11 cellular contexts compared by ENCODE assay signal in the genomic region with DNA sequence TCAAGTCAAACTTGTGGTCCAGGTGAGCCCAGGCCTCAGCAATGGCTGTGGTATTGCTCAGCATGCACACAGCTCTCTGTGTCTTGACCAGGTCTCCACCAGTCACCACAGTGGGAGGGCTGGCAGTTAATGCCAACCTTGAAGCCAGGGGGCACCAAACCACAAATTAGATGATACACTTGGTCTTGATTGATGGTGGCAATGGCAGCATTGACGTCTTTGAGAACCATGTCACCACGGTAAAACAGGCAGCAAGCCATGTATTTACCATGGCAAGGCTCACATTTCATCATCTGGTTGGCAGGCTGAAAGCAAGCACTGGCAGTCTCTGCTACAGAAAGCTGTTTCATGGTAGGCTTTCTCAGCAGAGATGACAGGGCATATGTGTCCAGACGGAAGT. TPM values are rescaled to one million over a fixed set of nuclear protein-coding genes. Genes with fewer than 3 reads are reported as not detected.
DNase-seq lines count a peak whose midpoint lies in the region; ATAC-seq, FAIRE-seq and TF ChIP-seq lines count a peak whose summit lies in the region.
"Had no signal": no experiment of that assay in that cellular context is flagged by ENCODE, and none has a peak within 500 bp of the region (broad histone marks: within the 10 kb centered on the region; RNA-seq: fewer than 3 reads in every experiment).

No MANE protein-coding gene starts in this region.

- no peaks in the 10 kb centered on the region for H3K36me3 Mint-ChIP-seq in activated T-cell treated with anti-CD3 and anti-CD28 coated beads, Interleukin-2, amount 50 U/mL, for 72 hours (ENCODE audit: insufficient read depth in 2 of 2)
- no peaks in the 10 kb centered on the region for H3K36me3 Mint-ChIP-seq in activated T-cell treated with anti-CD3 and anti-CD28 coated beads, Interleukin-2, amount 50 U/mL, for 24 hours (ENCODE audit: low read depth)
- H3K36me3 Mint-ChIP-seq: stimulated activated memory B cell treated with anti-CD40 and anti-IgM and Interleukin-4, amounts not matched to agents 10 μg/mL and 1 μg/mL and 100 μg/mL, for 72 hours had no signal

- TF ChIP-seq CTCF in bronchial epithelial cell (IDR thresholded peaks at IDR 0.05; ENCODE audit: insufficient read depth, low read length, severe bottlenecking) = peak; percentile 32

- peak; percentile 24 to 27 for DNase-seq in activated T-cell treated with anti-CD3 and anti-CD28 coated beads, Interleukin-2, amount 50 U/mL, for 72 hours
- DNase-seq in activated T-cell treated with anti-CD3 and anti-CD28 coated beads, Interleukin-2, amount 50 U/mL, for 24 hours = no peak
- DNase-seq in MG63 = peak; percentile 2
- peak; percentile 15 for DNase-seq in bronchial epithelial cell (ENCODE audit: low read depth)
- peak; percentile 34 for DNase-seq in stimulated activated CD8-positive, alpha-beta memory T cell treated with anti-CD3 and anti-CD28 coated beads, Interleukin-4, amount 100 ng/mL, for 48 hours
- no peak for DNase-seq in NCI-H82 (lab: John Stamatoyannopoulos, UW)

- ATAC-seq in activated T-cell treated with anti-CD3 and anti-CD28 coated beads, Interleukin-2, amount 50 U/mL, for 72 hours (replicated peaks in 1 of 2) = peak; percentile 50 to 64
- ATAC-seq in HG03378 (IDR thresholded peaks at IDR 0.05; ENCODE audit: unreplicated experiment) (no peak), GM19467 (IDR thresholded peaks at IDR 0.05; ENCODE audit: unreplicated experiment) (no peak)
- ATAC-seq: stimulated activated memory B cell treated with anti-CD40 and anti-IgM and Interleukin-4, amounts not matched to agents 10 μg/mL and 1 μg/mL and 100 μg/mL, for 72 hours had no signal

- no peak for FAIRE-seq in bronchial epithelial cell (lab: Jason Lieb, UNC)

- peaks cover 13% of the 10 kb centered on the region for H3K4me1 Mint-ChIP-seq in activated T-cell treated with anti-CD3 and anti-CD28 coated beads, Interleukin-2, amount 50 U/mL, for 72 hours (ENCODE audit: low read depth)
- peaks cover 5% of the 10 kb centered on the region for H3K4me1 Mint-ChIP-seq in activated T-cell treated with anti-CD3 and anti-CD28 coated beads, Interleukin-2, amount 50 U/mL, for 24 hours (ENCODE audit: low read depth)
- H3K4me1 Mint-ChIP-seq: central memory CD8-positive, alpha-beta T cell; nephron; stimulated activated memory B cell treated with anti-CD40 and anti-IgM and Interleukin-4, amounts not matched to agents 10 μg/mL and 1 μg/mL and 100 μg/mL, for 72 hours had no signal

- H3K27ac Mint-ChIP-seq in activated T-cell treated with anti-CD3 and anti-CD28 coated beads, Interleukin-2, amount 50 U/mL, for 72 hours = no peak overlapping the region
- H3K27ac Mint-ChIP-seq in activated T-cell treated with anti-CD3 and anti-CD28 coated beads, Interleukin-2, amount 50 U/mL, for 24 hours = no peak overlapping the region
- H3K27ac Mint-ChIP-seq: nephron; stimulated activated memory B cell treated with anti-CD40 and anti-IgM and Interleukin-4, amounts not matched to agents 10 μg/mL and 1 μg/mL and 100 μg/mL, for 72 hours had no signal

- no peaks in the 10 kb centered on the region for H3K27me3 Mint-ChIP-seq in activated T-cell treated with anti-CD3 and anti-CD28 coated beads, Interleukin-2, amount 50 U/mL, for 72 hours (ENCODE audit: low read depth)
- H3K27me3 Mint-ChIP-seq in activated T-cell treated with anti-CD3 and anti-CD28 coated beads, Interleukin-2, amount 50 U/mL, for 24 hours = no peaks in the 10 kb centered on the region
- H3K27me3 Mint-ChIP-seq: central memory CD8-positive, alpha-beta T cell; stimulated activated memory B cell treated with anti-CD40 and anti-IgM and Interleukin-4, amounts not matched to agents 10 μg/mL and 1 μg/mL and 100 μg/mL, for 72 hours had no signal

- no peak overlapping the region for H3K4me3 Mint-ChIP-seq in activated T-cell treated with anti-CD3 and anti-CD28 coated beads, Interleukin-2, amount 50 U/mL, for 72 hours
- H3K4me3 Mint-ChIP-seq in activated T-cell treated with anti-CD3 and anti-CD28 coated beads, Interleukin-2, amount 50 U/mL, for 24 hours = no peak overlapping the region
- H3K4me3 Mint-ChIP-seq: central memory CD8-positive, alpha-beta T cell; nephron; stimulated activated memory B cell treated with anti-CD40 and anti-IgM and Interleukin-4, amounts not matched to agents 10 μg/mL and 1 μg/mL and 100 μg/mL, for 72 hours had no signal

- no peaks in the 10 kb centered on the region for H3K27me3 ChIP-seq in MG63
- no peaks in the 10 kb centered on the region for H3K27me3 ChIP-seq in bronchial epithelial cell (ENCODE audit: control insufficient read depth, insufficient read depth, low read length)

- H3K9me3 Mint-ChIP-seq in activated T-cell treated with anti-CD3 and anti-CD28 coated beads, Interleukin-2, amount 50 U/mL, for 72 hours = no peaks in the 10 kb centered on the region
- H3K9me3 Mint-ChIP-seq in activated T-cell treated with anti-CD3 and anti-CD28 coated beads, Interleukin-2, amount 50 U/mL, for 24 hours = no peaks in the 10 kb centered on the region
- H3K9me3 Mint-ChIP-seq: central memory CD8-positive, alpha-beta T cell; nephron; stimulated activated memory B cell treated with anti-CD40 and anti-IgM and Interleukin-4, amounts not matched to agents 10 μg/mL and 1 μg/mL and 100 μg/mL, for 72 hours had no signal

- H3K36me3 ChIP-seq in MG63 = no peaks in the 10 kb centered on the region
- H3K36me3 ChIP-seq in bronchial epithelial cell (ENCODE audit: control insufficient read depth, insufficient read depth, low read length) = no peaks in the 10 kb centered on the region

- no peaks in the 10 kb centered on the region for H3K9me3 ChIP-seq in MG63

- no peak overlapping the region for H3K4me3 ChIP-seq in MG63
- no peak overlapping the region for H3K4me3 ChIP-seq in bronchial epithelial cell (ENCODE audit: low read depth, low read length)

RNA-seq across cellular contexts. Expression of a gene that starts 40.0 kb away (rescaled TPM):
- 1 to 10 TPM; 3.4 to 4.3 TPM for total RNA-seq in activated T-cell treated with anti-CD3 and anti-CD28 coated beads, Interleukin-2, amount 50 U/mL, for 72 hours
- not detected in 2 replicates for total RNA-seq in MG63 (2014; rRNA removed; shearing (Covaris generic); ENCODE audit: low replicate concordance)
- total RNA-seq in bronchial epithelial cell = 0.38 TPM in 1 of 2 replicates, not detected in the other

Comparison
In these comparisons a context has a peak if more than half of its experiments do, and no peak if none do; other contexts are left out.
1. DNase-seq: peak in activated T-cell treated with anti-CD3 and anti-CD28 coated beads, Interleukin-2, amount 50 U/mL, for 72 hours (2 of 2), MG63 (single experiment), bronchial epithelial cell (single experiment) and stimulated activated CD8-positive, alpha-beta memory T cell treated with anti-CD3 and anti-CD28 coated beads, Interleukin-4, amount 100 ng/mL, for 48 hours (single experiment); none in activated T-cell treated with anti-CD3 and anti-CD28 coated beads, Interleukin-2, amount 50 U/mL, for 24 hours (single experiment) and NCI-H82 (single experiment).
2. ATAC-seq: peak in activated T-cell treated with anti-CD3 and anti-CD28 coated beads, Interleukin-2, amount 50 U/mL, for 72 hours (2 of 2); none in HG03378 (single experiment) and GM19467 (single experiment).